Comparison of ENCODE assay signal across 8 cellular contexts in the genomic region with DNA sequence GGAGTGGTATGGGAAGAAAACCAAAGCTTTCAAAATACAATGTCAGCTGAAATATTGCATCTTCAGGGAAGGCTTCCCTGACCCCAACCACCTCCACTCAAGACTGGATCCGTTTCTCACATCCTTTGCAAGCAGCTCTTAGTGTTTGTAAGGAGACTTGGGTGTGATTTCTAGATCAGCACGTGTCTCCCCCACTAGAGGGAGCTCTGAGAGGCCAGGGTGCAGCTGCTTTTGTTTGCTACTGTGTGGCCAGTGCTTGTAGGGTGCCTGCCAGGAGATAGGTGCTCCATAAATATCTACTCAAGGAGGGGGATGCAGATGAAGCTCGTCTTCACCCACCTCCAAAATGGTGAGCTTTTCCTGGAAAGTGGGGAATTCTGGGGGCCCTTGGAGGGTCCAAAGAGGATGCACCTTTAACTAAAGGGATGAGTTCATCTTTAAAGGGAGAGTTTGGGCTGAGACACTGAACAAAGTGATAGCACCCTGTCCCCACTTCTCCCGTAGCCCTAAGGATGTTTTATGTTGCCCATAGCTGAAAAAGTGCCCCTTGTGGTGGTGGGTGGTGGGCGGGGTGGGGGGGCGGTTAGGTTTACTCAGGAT. TPM values are rescaled to one million over a fixed set of nuclear protein-coding genes. Genes with fewer than 3 reads are reported as not detected.
DNase-seq lines count a peak whose midpoint lies in the region; ATAC-seq and TF ChIP-seq lines count a peak whose summit lies in the region.

No MANE protein-coding gene starts in this region.

- no peaks in the 10 kb centered on the region for H3K9me3 Mint-ChIP-seq in Caco-2 (ENCODE audit: unreplicated experiment)

- no peak overlapping the region for H3K27ac Mint-ChIP-seq in Caco-2 (ENCODE audit: unreplicated experiment)

- H3K27ac ChIP-seq in HCT116 (ENCODE audit: low read depth, low read length), result no peak overlapping the region
- H3K27ac ChIP-seq in left lung, result no peak overlapping the region

- peaks cover 35% of the 10 kb centered on the region for H3K27me3 Mint-ChIP-seq in Caco-2 (ENCODE audit: insufficient read depth, unreplicated experiment)

- H3K4me1 Mint-ChIP-seq in Caco-2 (ENCODE audit: low read depth, unreplicated experiment), result no peaks in the 10 kb centered on the region

- peak; percentile 94 for ATAC-seq in HCT116
- ATAC-seq in left lung, result peak; percentile 73
- ATAC-seq in omental fat pad (ENCODE audit: low FRiP score), result no peak

- TF ChIP-seq CTCF in Caco-2 (IDR thresholded peaks at IDR 0.05; ENCODE audit: insufficient read depth in 1 of 2, low read depth in 1 of 2, low read length in 1 of 2, severe bottlenecking in 1 of 2, unreplicated experiment in 1 of 2) (peak; percentile 91 to 96), HCT116 (IDR thresholded peaks at IDR 0.05 in 2 of 3, conservative IDR thresholded peaks at IDR 0.05 in 1 of 3; ENCODE audit: borderline replicate concordance in 1 of 3, insufficient read depth in 1 of 3, low read depth in 2 of 3, low read length in 2 of 3) (peak; percentile 61 to 92 (median 90)), left lung (IDR thresholded peaks at IDR 0.05) (peak; percentile 55 to 62), omental fat pad (IDR thresholded peaks at IDR 0.05) (no peak)

- no peaks in the 10 kb centered on the region for H3K9me2 ChIP-seq in HCT116 (ENCODE audit: insufficient read depth)

- H3K36me3 Mint-ChIP-seq in Caco-2 (ENCODE audit: insufficient read depth, unreplicated experiment), result no peaks in the 10 kb centered on the region

- TF ChIP-seq RAD21 in HCT116 (IDR thresholded peaks at IDR 0.05; ENCODE audit: low read depth), result peak; percentile 65

- RAD21 ChIA-PET in HCT116 (lab: Charles Lee; ENCODE audit: low non-redundant PET in 1 of 2, low total read pairs in 2 of 2, uncharacterized antibody in 2 of 2, unreplicated experiment in 2 of 2), result interaction anchor here (0.6 to 1.1 kb wide), 4 partner anchors 204 to 222 kb away, joined by 3 to 9 read pairs (median 6); no protein-coding TSS in a partner anchor

- BruUV-seq in Caco-2 (replicated peaks; lab: Mats Ljungman, UMichigan) (no TSS peak), HCT116 (replicated peaks; lab: Mats Ljungman, UMichigan) (no TSS peak)

- H3K27me3 ChIP-seq in Caco-2 (replicated peaks; ENCODE audit: control insufficient read depth, insufficient read depth, low read length) (no peaks in the 10 kb centered on the region; the same call in 1 of the 2 replicates), HCT116 (ENCODE audit: insufficient read depth, low read length) (peaks cover 38% of the 10 kb centered on the region), left lung (no peaks in the 10 kb centered on the region)

- TF ChIP-seq POLR2A in HCT116 (IDR thresholded peaks at IDR 0.05; ENCODE audit: borderline replicate concordance, extremely low read depth, insufficient read depth, insufficient read length), result no peak

- intact Hi-C loops in Caco-2 (cut with micrococcal nuclease; ENCODE audit: unreplicated experiment), result loop anchor here (1.0 kb wide), 2 partner anchors 205 to 222 kb away; no protein-coding TSS in a partner anchor
- intact Hi-C loops in HCT116 (cut with micrococcal nuclease), result loop anchor here (1.0 kb wide), 1 partner anchor 222 kb away; no protein-coding TSS in a partner anchor
- intact Hi-C loops in left lung (cut with DNase I), result loop anchor here in 1 of 2 donors (10.0 kb wide), 1 partner anchor 203 kb away; no protein-coding TSS in a partner anchor

- H3K79me2 ChIP-seq in HCT116 (ENCODE audit: insufficient read depth, low read length), result no peaks in the 10 kb centered on the region

- CTCF ChIA-PET in Caco-2 (lab: Charles Lee), result interaction anchor here (0.6 to 4.6 kb wide), 16 partner anchors 12 to 581 kb away, joined by 3 to 47 read pairs (median 4); no protein-coding TSS in a partner anchor
- CTCF ChIA-PET in HCT116 (lab: Charles Lee), result interaction anchor here (1.0 to 3.6 kb wide), 16 partner anchors 8 to 221 kb away, joined by 3 to 29 read pairs (median 4); a partner anchor contains a TSS

- POLR2A ChIA-PET in Caco-2 (lab: Charles Lee) (no interaction called here), HCT116 (lab: Charles Lee) (no interaction called here)

- H3K36me3 ChIP-seq in Caco-2 (ENCODE audit: control insufficient read depth, insufficient read depth, low read length) (no peaks in the 10 kb centered on the region), HCT116 (ENCODE audit: control insufficient read depth in 1 of 2, insufficient read depth in 2 of 2, low read length in 2 of 2) (no peaks in the 10 kb centered on the region), left lung (no peaks in the 10 kb centered on the region)

- H3K4me2 ChIP-seq in HCT116 (ENCODE audit: low read length), result no peak overlapping the region

- H3K4me3 ChIP-seq in Caco-2 (ENCODE audit: low read depth, low read length) (no peak overlapping the region), HCT116 (replicated peaks in 1 of 2; ENCODE audit: low read depth in 1 of 2, low read length in 2 of 2) (no peak overlapping the region), left lung (no peak overlapping the region)

- no peak overlapping the region for H2AFZ ChIP-seq in HCT116 (ENCODE audit: low read depth, low read length, poor library complexity, severe bottlenecking)

- H4K20me1 ChIP-seq in HCT116 (ENCODE audit: insufficient read depth), result no peaks in the 10 kb centered on the region

- no peaks in the 10 kb centered on the region for H3K4me1 ChIP-seq in Caco-2
- no peaks in the 10 kb centered on the region for H3K4me1 ChIP-seq in HCT116 (ENCODE audit: control insufficient read depth in 1 of 2, insufficient read depth in 2 of 2, low read length in 2 of 2)
- peaks cover 0 to 3% of the 10 kb centered on the region in 2 donors for H3K4me1 ChIP-seq in left lung

- no peak overlapping the region for H3K9ac ChIP-seq in HCT116 (ENCODE audit: low read length)

- H3K9me3 ChIP-seq in Caco-2 (no peaks in the 10 kb centered on the region), HCT116 (ENCODE audit: control insufficient read depth in 1 of 2, insufficient read depth in 1 of 2, low read depth in 1 of 2, low read length in 2 of 2) (no peaks in the 10 kb centered on the region), left lung (no peaks in the 10 kb centered on the region)

- H3K4me3 Mint-ChIP-seq in Caco-2 (ENCODE audit: unreplicated experiment), result no peak overlapping the region

- DNase-seq in Caco-2, result peak; percentile 74 to 82
- DNase-seq in HCT116 (ENCODE audit: low read depth, low spot score), result peak; percentile 56
- peak; percentile 56 for DNase-seq in RKO (ENCODE audit: low spot score)
- DNase-seq in brain pericyte (ENCODE audit: low read depth, low spot score), result peak; percentile 5
- peak in 1 of 2 donors; percentile 39 for DNase-seq in left lung
- peak; percentile 10 for DNase-seq in stromal cell of bone marrow (ENCODE audit: low read depth)
- DNase-seq in omental fat pad (ENCODE audit: low spot score), result no peak
- no peak for DNase-seq in NCI-H1436 treated with DMSO at 0.1 percent for 48 hours (lab: John Stamatoyannopoulos, UW)

TF ChIP-seq in HCT116, 20 proteins besides CTCF, POLR2A, EP300 and RAD21 (continues in another document):
- TF ChIP-seq, protein P1, sequence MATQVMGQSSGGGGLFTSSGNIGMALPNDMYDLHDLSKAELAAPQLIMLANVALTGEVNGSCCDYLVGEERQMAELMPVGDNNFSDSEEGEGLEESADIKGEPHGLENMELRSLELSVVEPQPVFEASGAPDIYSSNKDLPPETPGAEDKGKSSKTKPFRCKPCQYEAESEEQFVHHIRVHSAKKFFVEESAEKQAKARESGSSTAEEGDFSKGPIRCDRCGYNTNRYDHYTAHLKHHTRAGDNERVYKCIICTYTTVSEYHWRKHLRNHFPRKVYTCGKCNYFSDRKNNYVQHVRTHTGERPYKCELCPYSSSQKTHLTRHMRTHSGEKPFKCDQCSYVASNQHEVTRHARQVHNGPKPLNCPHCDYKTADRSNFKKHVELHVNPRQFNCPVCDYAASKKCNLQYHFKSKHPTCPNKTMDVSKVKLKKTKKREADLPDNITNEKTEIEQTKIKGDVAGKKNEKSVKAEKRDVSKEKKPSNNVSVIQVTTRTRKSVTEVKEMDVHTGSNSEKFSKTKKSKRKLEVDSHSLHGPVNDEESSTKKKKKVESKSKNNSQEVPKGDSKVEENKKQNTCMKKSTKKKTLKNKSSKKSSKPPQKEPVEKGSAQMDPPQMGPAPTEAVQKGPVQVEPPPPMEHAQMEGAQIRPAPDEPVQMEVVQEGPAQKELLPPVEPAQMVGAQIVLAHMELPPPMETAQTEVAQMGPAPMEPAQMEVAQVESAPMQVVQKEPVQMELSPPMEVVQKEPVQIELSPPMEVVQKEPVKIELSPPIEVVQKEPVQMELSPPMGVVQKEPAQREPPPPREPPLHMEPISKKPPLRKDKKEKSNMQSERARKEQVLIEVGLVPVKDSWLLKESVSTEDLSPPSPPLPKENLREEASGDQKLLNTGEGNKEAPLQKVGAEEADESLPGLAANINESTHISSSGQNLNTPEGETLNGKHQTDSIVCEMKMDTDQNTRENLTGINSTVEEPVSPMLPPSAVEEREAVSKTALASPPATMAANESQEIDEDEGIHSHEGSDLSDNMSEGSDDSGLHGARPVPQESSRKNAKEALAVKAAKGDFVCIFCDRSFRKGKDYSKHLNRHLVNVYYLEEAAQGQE (IDR thresholded peaks at IDR 0.05; ENCODE audit: low read depth), result no peak
- no peak for TF ChIP-seq SRF (IDR thresholded peaks at IDR 0.05; ENCODE audit: low read depth)
- TF ChIP-seq ELF1 (IDR thresholded peaks at IDR 0.05; ENCODE audit: borderline replicate concordance, low read depth), result no peak
- no peak for TF ChIP-seq CBX3 (IDR thresholded peaks at IDR 0.05; ENCODE audit: low read depth)
- TF ChIP-seq, protein P2, sequence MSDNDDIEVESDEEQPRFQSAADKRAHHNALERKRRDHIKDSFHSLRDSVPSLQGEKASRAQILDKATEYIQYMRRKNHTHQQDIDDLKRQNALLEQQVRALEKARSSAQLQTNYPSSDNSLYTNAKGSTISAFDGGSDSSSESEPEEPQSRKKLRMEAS (IDR thresholded peaks at IDR 0.05), result no peak
- TF ChIP-seq, protein P3, sequence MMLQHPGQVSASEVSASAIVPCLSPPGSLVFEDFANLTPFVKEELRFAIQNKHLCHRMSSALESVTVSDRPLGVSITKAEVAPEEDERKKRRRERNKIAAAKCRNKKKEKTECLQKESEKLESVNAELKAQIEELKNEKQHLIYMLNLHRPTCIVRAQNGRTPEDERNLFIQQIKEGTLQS (IDR thresholded peaks at IDR 0.05), result no peak
- no peak for TF ChIP-seq ZNF274 (IDR thresholded peaks at IDR 0.05; ENCODE audit: low read depth, low read length)
- TF ChIP-seq EZH2phosphoT487 (IDR thresholded peaks at IDR 0.05; ENCODE audit: borderline replicate concordance), result no peak
- no peak for TF ChIP-seq CEBPB (IDR thresholded peaks at IDR 0.05; ENCODE audit: low read depth)

RNA-seq across cellular contexts. Expression of a gene that starts 52.6 kb away (rescaled TPM):
- total RNA-seq in Caco-2 (2022), result 0.88 and 1.2 TPM in 2 replicates
- total RNA-seq in HCT116 (2021; ENCODE audit: unreplicated experiment), result 0.22 TPM
- 0.06 and 0.17 TPM in 2 replicates for polyA plus RNA-seq in HCT116 (2012)
- 100 to 1,000 TPM in 1 of 2 donors, 10 to 100 TPM in 1; 29.8 to 111 TPM for total RNA-seq in left lung
- total RNA-seq in omental fat pad, result 100 to 1,000 TPM in 1 of 4 donors, 10 to 100 TPM in 3; 44.3 to 173 (median 82.4) TPM

Comparison
In these comparisons a context has a peak if more than half of its experiments do, and no peak if none do; other contexts are left out.
1. DNase-seq: peak in Caco-2 (2 of 2), HCT116 (single experiment), RKO (single experiment), brain pericyte (single experiment) and stromal cell of bone marrow (single experiment); none in omental fat pad (single experiment) and NCI-H1436 treated with DMSO at 0.1 percent for 48 hours (single experiment).
2. CTCF ChIP-seq: peak in Caco-2 (2 of 2), HCT116 (3 of 3) and left lung (2 of 2); none in omental fat pad (0 of 3).
3. RNA of a gene that starts 52.6 kb away (total RNA-seq): 29.8 to 111 TPM in left lung and 44.3 to 173 TPM in omental fat pad; 0.88 to 1.2 TPM in Caco-2 and 0.22 TPM in HCT116 (single experiment); every median in the first group is over 10 times any median in the second.